In genomic region chr13:45325806-45326205, GRCh38 we compare ENCODE assay signal across 9 cellular contexts. TPM values are rescaled to one million over a fixed set of nuclear protein-coding genes. Genes with fewer than 3 reads are reported as not detected.
A peak's percentile ranks its signal among the peaks of the same experiment; 100 is the strongest.
DNase-seq lines count a peak whose midpoint lies in the region; ATAC-seq and TF ChIP-seq lines count a peak whose summit lies in the region.
"Had no signal": no experiment of that assay in that cellular context is flagged by ENCODE, and none has a peak within 500 bp of the region (broad histone marks: within the 10 kb centered on the region; RNA-seq: fewer than 3 reads in every experiment).

No MANE protein-coding gene starts in this region.

- no peaks in the 10 kb centered on the region for H3K9me3 Mint-ChIP-seq in osteocyte (ENCODE audit: unreplicated experiment)

- H3K27ac ChIP-seq in RWPE2 (ENCODE audit: poor library complexity, severe bottlenecking) = peak overlapping the region; percentile 36
- H3K27ac ChIP-seq: VCaP had no signal

- ATAC-seq in RWPE2 (ENCODE audit: low read depth) = peak; percentile 75
- ATAC-seq in HG03378 (IDR thresholded peaks at IDR 0.05; ENCODE audit: unreplicated experiment) = no peak
- ATAC-seq in HG03469 (IDR thresholded peaks at IDR 0.05; ENCODE audit: unreplicated experiment) = no peak

- H3K4me3 ChIP-seq in RWPE2 (ENCODE audit: severe bottlenecking) (no peak overlapping the region), fibroblast of the aortic adventitia (ENCODE audit: low read depth, low read length) (no peak overlapping the region)

- H3K27ac Mint-ChIP-seq in osteocyte (ENCODE audit: unreplicated experiment) = peak overlapping the region; percentile 91

- H3K27me3 ChIP-seq in RWPE2 (ENCODE audit: insufficient read depth, poor library complexity, severe bottlenecking) = no peaks in the 10 kb centered on the region

- H3K27me3 Mint-ChIP-seq in osteocyte (ENCODE audit: unreplicated experiment) = no peaks in the 10 kb centered on the region

- H3K36me3 ChIP-seq in RWPE2 (ENCODE audit: low read depth) = no peaks in the 10 kb centered on the region

- DNase-seq in COLO668 (lab: John Stamatoyannopoulos, UW; ENCODE audit: unreplicated experiment) (peak; percentile 50), RWPE2 (ENCODE audit: low spot score) (no peak), fibroblast of the aortic adventitia (ENCODE audit: low read depth) (peak; percentile 82), osteocyte (ENCODE audit: extremely low spot score, unreplicated experiment) (no peak), NCI-H2107 treated with DMSO at 0.1 percent for 48 hours (lab: John Stamatoyannopoulos, UW; ENCODE audit: unreplicated experiment) (no peak)
- DNase-seq in activated effector memory CD4-positive, alpha-beta T cell treated with anti-CD3 and anti-CD28 coated beads, Interleukin-2, amount 50 U/mL, for 16 hours = no peak

- no peak overlapping the region for H3K4me3 Mint-ChIP-seq in osteocyte (ENCODE audit: unreplicated experiment)

- no peaks in the 10 kb centered on the region for H3K36me3 Mint-ChIP-seq in osteocyte (ENCODE audit: unreplicated experiment)

- peaks cover 20% of the 10 kb centered on the region for H3K4me1 ChIP-seq in RWPE2 (ENCODE audit: insufficient read depth, poor library complexity, severe bottlenecking)

- H3K9me3 ChIP-seq in RWPE2 (ENCODE audit: severe bottlenecking) = no peaks in the 10 kb centered on the region

- H3K4me1 Mint-ChIP-seq in osteocyte (ENCODE audit: unreplicated experiment) = peaks cover 49% of the 10 kb centered on the region

- TF ChIP-seq CTCF in RWPE2 (IDR thresholded peaks at IDR 0.05; ENCODE audit: poor library complexity, severe bottlenecking) (no peak), fibroblast of the aortic adventitia (IDR thresholded peaks at IDR 0.05; ENCODE audit: insufficient read depth, low read length) (no peak), osteocyte (IDR thresholded peaks at IDR 0.05) (no peak)

RNA-seq across cellular contexts. Expression of gene TPT1, which starts 15.2 kb away (rescaled TPM):
- total RNA-seq in fibroblast of the aortic adventitia (ENCODE audit: low replicate concordance) = 2,623 and 5,269 TPM in 2 replicates
- 3,315 and 3,393 TPM in 2 replicates for total RNA-seq in osteocyte

Comparison
In these comparisons a context has a peak if more than half of its experiments do, and no peak if none do; other contexts are left out.
1. DNase-seq: peak in COLO668 (single experiment) and fibroblast of the aortic adventitia (single experiment); none in RWPE2 (single experiment), osteocyte (single experiment), activated effector memory CD4-positive, alpha-beta T cell treated with anti-CD3 and anti-CD28 coated beads, Interleukin-2, amount 50 U/mL, for 16 hours (single experiment) and NCI-H2107 treated with DMSO at 0.1 percent for 48 hours (single experiment).